ENCODE assay signal across 26 cellular contexts in genomic region chr6:110532401-110532800, GRCh38. TPM values are rescaled to one million over a fixed set of nuclear protein-coding genes. Genes with fewer than 3 reads are reported as not detected.
DNase-seq lines count a peak whose midpoint lies in the region; TF ChIP-seq lines count a peak whose summit lies in the region.
"Had no signal": no experiment of that assay in that cellular context is flagged by ENCODE, and none has a peak within 500 bp of the region (broad histone marks: within the 10 kb centered on the region; RNA-seq: fewer than 3 reads in every experiment).

No MANE protein-coding gene starts in this region.

- TF ChIP-seq CTCF in 22Rv1 (IDR thresholded peaks at IDR 0.05), result no peak
- no peak for TF ChIP-seq CTCF in prostate gland (IDR thresholded peaks at IDR 0.05)
- TF ChIP-seq CTCF in lower leg skin (IDR thresholded peaks at IDR 0.05), result no peak

- no peak for TF ChIP-seq POLR2A in prostate gland (IDR thresholded peaks at IDR 0.05)
- no peak for TF ChIP-seq POLR2A in lower leg skin (IDR thresholded peaks at IDR 0.05)

- CTCF ChIA-PET in CD4-positive, alpha-beta memory T cell (lab: Charles Lee; ENCODE audit: partially characterized antibody), result interaction anchor here (1.2 to 7.8 kb wide), 4 partner anchors 28 to 419 kb away, joined by 3 to 71 read pairs (median 9); no protein-coding TSS in a partner anchor

- H3K9me3 ChIP-seq in prostate gland, result no peaks in the 10 kb centered on the region
- H3K9me3 ChIP-seq in CD4-positive, alpha-beta memory T cell (ENCODE audit: control insufficient read depth in 1 of 2, low read length in 2 of 2), result no peaks in the 10 kb centered on the region
- H3K9me3 ChIP-seq: SK-N-SH, upper lobe of right lung had no signal

- H3K36me3 Mint-ChIP-seq in CD4-positive, alpha-beta memory T cell, result no peaks in the 10 kb centered on the region

- peaks cover 14% of the 10 kb centered on the region for H3K4me1 ChIP-seq in prostate gland (replicated peaks)
- peaks cover 13% of the 10 kb centered on the region for H3K4me1 ChIP-seq in CD4-positive, alpha-beta memory T cell (ENCODE audit: insufficient read depth, low read length)
- H3K4me1 ChIP-seq: upper lobe of right lung had no signal

- peaks cover 0 to 3% (median 0%) of the 10 kb centered on the region in 8 donors for H3K9me3 Mint-ChIP-seq in CD4-positive, alpha-beta memory T cell
- H3K9me3 Mint-ChIP-seq: activated T-helper 2 cell treated with anti-CD3 and anti-CD28 coated beads, Interferon-gamma antibody, Interleukin-2, Interleukin-4, amounts not matched to agents 10 μg/mL and 5 μg/mL and 100 μg/mL, durations not matched to agents 14 hours and 24 hours and 36 hours had no signal

- peak overlapping the region in 2 of 7 donors; percentile 19 to 21 for H3K27ac Mint-ChIP-seq in CD4-positive, alpha-beta memory T cell
- H3K27ac Mint-ChIP-seq: activated naive CD8-positive, alpha-beta T cell treated with anti-CD3 and anti-CD28 coated beads, Interleukin-2, amount 10 ng/mL, durations not matched to agents 7 days and 5 days; activated T-helper 2 cell treated with anti-CD3 and anti-CD28 coated beads, Interferon-gamma antibody, Interleukin-2, Interleukin-4, amounts not matched to agents 10 μg/mL and 5 μg/mL and 100 μg/mL, durations not matched to agents 14 hours and 24 hours and 36 hours; WTC11 had no signal

- DNase-seq in LHCN-M2 (ENCODE audit: low read depth) (peak; percentile 74), epidermal melanocyte (ENCODE audit: insufficient read length, low spot score) (peak; percentile 26), prostate gland (ENCODE audit: low spot score) (no peak), DMS153 (lab: John Stamatoyannopoulos, UW) (no peak), lower leg skin (ENCODE audit: low spot score in 2 of 2) (no peak), ecto neural progenitor cell (ENCODE audit: low spot score) (no peak)
- no peak for DNase-seq in CD4-positive, alpha-beta memory T cell
- DNase-seq: activated CD8-positive, alpha-beta memory T cell treated with anti-CD3 and anti-CD28 coated beads, Interleukin-2, amount 50 U/mL, for 4 hours; activated naive CD8-positive, alpha-beta T cell treated with anti-CD3 and anti-CD28 coated beads, Interleukin-2, amount 10 ng/mL, durations not matched to agents 7 days and 5 days; Calu3; glutamatergic neuron; left colon; mucosa of descending colon; NCI-H2171; NCI-H524; SK-N-SH; upper lobe of right lung had no signal

- intact Hi-C loops in prostate gland (cut with DNase I), result no loop called here
- intact Hi-C loops in lower leg skin (cut with DNase I; ENCODE audit: low total_unique reads), result no loop called here
- intact Hi-C loops in CD4-positive, alpha-beta memory T cell (cut with micrococcal nuclease), result no loop called here

- peaks cover 17 to 42% (median 29%) of the 10 kb centered on the region in 4 donors for H3K4me1 Mint-ChIP-seq in CD4-positive, alpha-beta memory T cell
- H3K4me1 Mint-ChIP-seq: WTC11 had no signal

- H3K27me3 ChIP-seq in prostate gland (replicated peaks; ENCODE audit: insufficient read depth), result no peaks in the 10 kb centered on the region
- no peaks in the 10 kb centered on the region for H3K27me3 ChIP-seq in CD4-positive, alpha-beta memory T cell (ENCODE audit: insufficient read depth, low read length)
- H3K27me3 ChIP-seq: BLaER1 treated with 17β-estradiol and CSF1 and Interleukin-3, amounts not matched to agents 10 nM and 100 nM; upper lobe of right lung had no signal

- H3K27me3 Mint-ChIP-seq in CD4-positive, alpha-beta memory T cell, result no peaks in the 10 kb centered on the region

- H3K36me3 ChIP-seq in prostate gland, result no peaks in the 10 kb centered on the region
- no peaks in the 10 kb centered on the region for H3K36me3 ChIP-seq in CD4-positive, alpha-beta memory T cell (ENCODE audit: insufficient read depth, low read length)
- H3K36me3 ChIP-seq: upper lobe of right lung had no signal

- H3K4me3 Mint-ChIP-seq in CD4-positive, alpha-beta memory T cell, result no peak overlapping the region
- H3K4me3 Mint-ChIP-seq: activated naive CD8-positive, alpha-beta T cell treated with anti-CD3 and anti-CD28 coated beads, Interleukin-2, amount 10 ng/mL, durations not matched to agents 7 days and 5 days; neural crest cell; WTC11 had no signal

- no peak overlapping the region for H3K4me3 ChIP-seq in prostate gland
- H3K4me3 ChIP-seq in lower leg skin (ENCODE audit: low read depth, poor library complexity, severe bottlenecking), result no peak overlapping the region
- no peak overlapping the region for H3K4me3 ChIP-seq in CD4-positive, alpha-beta memory T cell (ENCODE audit: low read length in 2 of 2)
- H3K4me3 ChIP-seq: BLaER1 treated with 17β-estradiol and CSF1 and Interleukin-3, amounts not matched to agents 10 nM and 100 nM; mucosa of descending colon; upper lobe of right lung had no signal

- WGBS in prostate gland, result 36% methylated on average over 1 of the region's 1 CpG
- 42 to 50% methylated on average over 1 of the region's 1 CpG for WGBS in lower leg skin, 2 donors

- peak overlapping the region; percentile 88 for H3K27ac ChIP-seq in 22Rv1
- peak overlapping the region; percentile 46 to 72 for H3K27ac ChIP-seq in prostate gland
- no peak overlapping the region for H3K27ac ChIP-seq in CD4-positive, alpha-beta memory T cell (ENCODE audit: low read depth, low read length)
- H3K27ac ChIP-seq: BLaER1 treated with 17β-estradiol and CSF1 and Interleukin-3, amounts not matched to agents 10 nM and 100 nM; upper lobe of right lung had no signal

- POLR2A ChIA-PET in CD4-positive, alpha-beta memory T cell (lab: Charles Lee; ENCODE audit: partially characterized antibody), result interaction anchor here (1.0 kb wide), 1 partner anchor 28 kb away, joined by 6 read pairs; no protein-coding TSS in a partner anchor

RNA-seq across cellular contexts. Expression of gene SLC22A16, which starts 56.0 kb away (rescaled TPM):
- total RNA-seq in LHCN-M2 (2014; rRNA removed) (not detected in 2 replicates), prostate gland (1 to 10 TPM in 1 of 2 donors, not detected in 1; 2.7 TPM), lower leg skin (under 1 TPM in 1 of 4 donors, not detected in 3; 0.17 TPM)
- polyA plus RNA-seq in LHCN-M2 (2012), result not detected
- total RNA-seq in CD4-positive, alpha-beta memory T cell, result not detected
- polyA plus RNA-seq in CD4-positive, alpha-beta memory T cell, result not detected
- total RNA-seq: activated naive CD8-positive, alpha-beta T cell treated with anti-CD3 and anti-CD28 coated beads, Interleukin-2, amount 10 ng/mL, durations not matched to agents 7 days and 5 days; activated T-helper 2 cell treated with anti-CD3 and anti-CD28 coated beads, Interferon-gamma antibody, Interleukin-2, Interleukin-4, amounts not matched to agents 10 μg/mL and 5 μg/mL and 100 μg/mL, durations not matched to agents 14 hours and 24 hours and 36 hours; Calu3; chondrocyte; fibroblast of lung; H1; left colon; neural crest cell; pulmonary artery endothelial cell; WTC11 had no signal
- polyA plus RNA-seq: fibroblast of lung, H1, SK-N-SH had no signal

Comparison
In these comparisons a context has a peak if more than half of its experiments do, and no peak if none do; other contexts are left out.
1. DNase-seq: peak in LHCN-M2 (single experiment) and epidermal melanocyte (single experiment); none in prostate gland (single experiment), DMS153 (single experiment), lower leg skin (0 of 2), CD4-positive, alpha-beta memory T cell (0 of 5) and ecto neural progenitor cell (single experiment).